In the genomic region with DNA sequence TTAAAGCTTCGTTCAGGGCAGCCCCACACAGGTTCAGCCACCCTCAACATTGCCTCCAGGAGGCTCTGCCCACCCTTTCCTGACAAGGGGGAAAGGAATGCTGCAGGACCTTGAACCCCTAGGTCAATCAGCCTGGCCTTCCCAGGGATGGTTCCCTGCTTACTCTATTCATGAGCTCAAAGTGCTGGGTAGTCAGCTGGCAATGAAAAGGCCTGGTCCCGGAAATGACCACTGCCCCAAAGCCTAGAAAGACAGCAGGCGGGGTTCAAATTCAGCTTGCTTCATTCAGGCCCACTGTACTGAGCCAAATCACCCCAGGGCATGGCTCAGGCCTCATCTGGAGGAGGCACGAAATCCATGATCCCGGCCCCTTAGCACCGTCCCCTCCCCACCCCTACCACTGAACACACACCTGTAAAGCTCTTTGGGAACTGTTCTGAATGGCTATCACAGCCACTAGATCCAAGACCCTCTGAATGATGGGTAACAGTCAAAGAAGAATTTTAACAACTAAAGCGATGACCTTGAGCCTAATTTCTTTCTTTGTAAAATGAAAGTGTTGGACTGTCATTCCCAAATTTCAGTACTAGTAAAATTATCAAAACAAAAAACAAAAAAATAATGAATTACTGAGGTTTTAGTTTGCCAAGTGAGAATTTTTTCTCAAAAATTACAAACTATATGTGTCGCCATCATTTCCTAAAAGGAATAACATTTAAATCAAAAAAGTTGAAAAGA, we compare ENCODE assay signal across 1 cellular context.
TF ChIP-seq lines count a peak whose summit lies in the region.

No MANE protein-coding gene starts in this region.

TF ChIP-seq in HepG2, 621 proteins besides CTCF, POLR2A, EP300 and RAD21 (continued from another document and continues in another):
- TF ChIP-seq WIZ (CRISPR knock-in tag; IDR thresholded peaks at IDR 0.05): no peak
- TF ChIP-seq, protein P1, sequence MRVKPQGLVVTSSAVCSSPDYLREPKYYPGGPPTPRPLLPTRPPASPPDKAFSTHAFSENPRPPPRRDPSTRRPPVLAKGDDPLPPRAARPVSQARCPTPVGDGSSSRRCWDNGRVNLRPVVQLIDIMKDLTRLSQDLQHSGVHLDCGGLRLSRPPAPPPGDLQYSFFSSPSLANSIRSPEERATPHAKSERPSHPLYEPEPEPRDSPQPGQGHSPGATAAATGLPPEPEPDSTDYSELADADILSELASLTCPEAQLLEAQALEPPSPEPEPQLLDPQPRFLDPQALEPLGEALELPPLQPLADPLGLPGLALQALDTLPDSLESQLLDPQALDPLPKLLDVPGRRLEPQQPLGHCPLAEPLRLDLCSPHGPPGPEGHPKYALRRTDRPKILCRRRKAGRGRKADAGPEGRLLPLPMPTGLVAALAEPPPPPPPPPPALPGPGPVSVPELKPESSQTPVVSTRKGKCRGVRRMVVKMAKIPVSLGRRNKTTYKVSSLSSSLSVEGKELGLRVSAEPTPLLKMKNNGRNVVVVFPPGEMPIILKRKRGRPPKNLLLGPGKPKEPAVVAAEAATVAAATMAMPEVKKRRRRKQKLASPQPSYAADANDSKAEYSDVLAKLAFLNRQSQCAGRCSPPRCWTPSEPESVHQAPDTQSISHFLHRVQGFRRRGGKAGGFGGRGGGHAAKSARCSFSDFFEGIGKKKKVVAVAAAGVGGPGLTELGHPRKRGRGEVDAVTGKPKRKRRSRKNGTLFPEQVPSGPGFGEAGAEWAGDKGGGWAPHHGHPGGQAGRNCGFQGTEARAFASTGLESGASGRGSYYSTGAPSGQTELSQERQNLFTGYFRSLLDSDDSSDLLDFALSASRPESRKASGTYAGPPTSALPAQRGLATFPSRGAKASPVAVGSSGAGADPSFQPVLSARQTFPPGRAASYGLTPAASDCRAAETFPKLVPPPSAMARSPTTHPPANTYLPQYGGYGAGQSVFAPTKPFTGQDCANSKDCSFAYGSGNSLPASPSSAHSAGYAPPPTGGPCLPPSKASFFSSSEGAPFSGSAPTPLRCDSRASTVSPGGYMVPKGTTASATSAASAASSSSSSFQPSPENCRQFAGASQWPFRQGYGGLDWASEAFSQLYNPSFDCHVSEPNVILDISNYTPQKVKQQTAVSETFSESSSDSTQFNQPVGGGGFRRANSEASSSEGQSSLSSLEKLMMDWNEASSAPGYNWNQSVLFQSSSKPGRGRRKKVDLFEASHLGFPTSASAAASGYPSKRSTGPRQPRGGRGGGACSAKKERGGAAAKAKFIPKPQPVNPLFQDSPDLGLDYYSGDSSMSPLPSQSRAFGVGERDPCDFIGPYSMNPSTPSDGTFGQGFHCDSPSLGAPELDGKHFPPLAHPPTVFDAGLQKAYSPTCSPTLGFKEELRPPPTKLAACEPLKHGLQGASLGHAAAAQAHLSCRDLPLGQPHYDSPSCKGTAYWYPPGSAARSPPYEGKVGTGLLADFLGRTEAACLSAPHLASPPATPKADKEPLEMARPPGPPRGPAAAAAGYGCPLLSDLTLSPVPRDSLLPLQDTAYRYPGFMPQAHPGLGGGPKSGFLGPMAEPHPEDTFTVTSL (CRISPR knock-in tag; IDR thresholded peaks at IDR 0.05; ENCODE audit: borderline replicate concordance): peak; percentile 91
- TF ChIP-seq ZNF766 (CRISPR knock-in tag; IDR thresholded peaks at IDR 0.05; ENCODE audit: borderline replicate concordance): no peak
- TF ChIP-seq MED13 (CRISPR knock-in tag; IDR thresholded peaks at IDR 0.05): no peak
- TF ChIP-seq, protein P2, sequence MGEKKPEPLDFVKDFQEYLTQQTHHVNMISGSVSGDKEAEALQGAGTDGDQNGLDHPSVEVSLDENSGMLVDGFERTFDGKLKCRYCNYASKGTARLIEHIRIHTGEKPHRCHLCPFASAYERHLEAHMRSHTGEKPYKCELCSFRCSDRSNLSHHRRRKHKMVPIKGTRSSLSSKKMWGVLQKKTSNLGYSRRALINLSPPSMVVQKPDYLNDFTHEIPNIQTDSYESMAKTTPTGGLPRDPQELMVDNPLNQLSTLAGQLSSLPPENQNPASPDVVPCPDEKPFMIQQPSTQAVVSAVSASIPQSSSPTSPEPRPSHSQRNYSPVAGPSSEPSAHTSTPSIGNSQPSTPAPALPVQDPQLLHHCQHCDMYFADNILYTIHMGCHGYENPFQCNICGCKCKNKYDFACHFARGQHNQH (CRISPR knock-in tag; IDR thresholded peaks at IDR 0.05): peak; percentile 88; the same call in 1 of the 2 replicates
- TF ChIP-seq RBAK (CRISPR knock-in tag; IDR thresholded peaks at IDR 0.05): no peak
- no peak for TF ChIP-seq ZNF605 (CRISPR knock-in tag; IDR thresholded peaks at IDR 0.05)
- TF ChIP-seq, protein P3, sequence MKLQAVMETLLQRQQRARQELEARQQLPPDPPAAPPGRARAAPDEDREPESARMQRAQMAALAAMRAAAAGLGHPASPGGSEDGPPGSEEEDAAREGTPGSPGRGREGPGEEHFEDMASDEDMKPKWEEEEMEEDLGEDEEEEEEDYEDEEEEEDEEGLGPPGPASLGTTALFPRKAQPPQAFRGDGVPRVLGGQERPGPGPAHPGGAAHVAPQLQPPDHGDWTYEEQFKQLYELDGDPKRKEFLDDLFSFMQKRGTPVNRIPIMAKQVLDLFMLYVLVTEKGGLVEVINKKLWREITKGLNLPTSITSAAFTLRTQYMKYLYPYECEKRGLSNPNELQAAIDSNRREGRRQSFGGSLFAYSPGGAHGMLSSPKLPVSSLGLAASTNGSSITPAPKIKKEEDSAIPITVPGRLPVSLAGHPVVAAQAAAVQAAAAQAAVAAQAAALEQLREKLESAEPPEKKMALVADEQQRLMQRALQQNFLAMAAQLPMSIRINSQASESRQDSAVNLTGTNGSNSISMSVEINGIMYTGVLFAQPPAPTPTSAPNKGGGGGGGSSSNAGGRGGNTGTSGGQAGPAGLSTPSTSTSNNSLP (IDR thresholded peaks at IDR 0.05; ENCODE audit: low read depth, low read length): peak; percentile 48; the same call in 1 of the 2 replicates
- no peak for TF ChIP-seq ZNF720 (CRISPR knock-in tag; IDR thresholded peaks at IDR 0.05)
- TF ChIP-seq ZNF546 (CRISPR knock-in tag; conservative IDR thresholded peaks at IDR 0.05): no peak
- peak; percentile 69 for TF ChIP-seq THAP11 (CRISPR knock-in tag; IDR thresholded peaks at IDR 0.05)
- no peak for TF ChIP-seq ZC3H4 (CRISPR knock-in tag; IDR thresholded peaks at IDR 0.05; ENCODE audit: borderline replicate concordance)
- no peak for TF ChIP-seq ZFP90 (CRISPR knock-in tag; IDR thresholded peaks at IDR 0.05; ENCODE audit: borderline replicate concordance)
- TF ChIP-seq, protein P4, sequence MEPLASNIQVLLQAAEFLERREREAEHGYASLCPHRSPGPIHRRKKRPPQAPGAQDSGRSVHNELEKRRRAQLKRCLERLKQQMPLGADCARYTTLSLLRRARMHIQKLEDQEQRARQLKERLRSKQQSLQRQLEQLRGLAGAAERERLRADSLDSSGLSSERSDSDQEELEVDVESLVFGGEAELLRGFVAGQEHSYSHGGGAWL (CRISPR knock-in tag; IDR thresholded peaks at IDR 0.05): no peak
- TF ChIP-seq HDAC6 (IDR thresholded peaks at IDR 0.05; ENCODE audit: low read depth, low read length): no peak
- TF ChIP-seq ZNF879 (CRISPR knock-in tag; IDR thresholded peaks at IDR 0.05): no peak
- TF ChIP-seq, protein P5, sequence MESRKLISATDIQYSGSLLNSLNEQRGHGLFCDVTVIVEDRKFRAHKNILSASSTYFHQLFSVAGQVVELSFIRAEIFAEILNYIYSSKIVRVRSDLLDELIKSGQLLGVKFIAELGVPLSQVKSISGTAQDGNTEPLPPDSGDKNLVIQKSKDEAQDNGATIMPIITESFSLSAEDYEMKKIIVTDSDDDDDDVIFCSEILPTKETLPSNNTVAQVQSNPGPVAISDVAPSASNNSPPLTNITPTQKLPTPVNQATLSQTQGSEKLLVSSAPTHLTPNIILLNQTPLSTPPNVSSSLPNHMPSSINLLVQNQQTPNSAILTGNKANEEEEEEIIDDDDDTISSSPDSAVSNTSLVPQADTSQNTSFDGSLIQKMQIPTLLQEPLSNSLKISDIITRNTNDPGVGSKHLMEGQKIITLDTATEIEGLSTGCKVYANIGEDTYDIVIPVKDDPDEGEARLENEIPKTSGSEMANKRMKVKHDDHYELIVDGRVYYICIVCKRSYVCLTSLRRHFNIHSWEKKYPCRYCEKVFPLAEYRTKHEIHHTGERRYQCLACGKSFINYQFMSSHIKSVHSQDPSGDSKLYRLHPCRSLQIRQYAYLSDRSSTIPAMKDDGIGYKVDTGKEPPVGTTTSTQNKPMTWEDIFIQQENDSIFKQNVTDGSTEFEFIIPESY (CRISPR knock-in tag; IDR thresholded peaks at IDR 0.05): peak; percentile 17; the same call in 1 of the 2 replicates
- TF ChIP-seq, protein P6, sequence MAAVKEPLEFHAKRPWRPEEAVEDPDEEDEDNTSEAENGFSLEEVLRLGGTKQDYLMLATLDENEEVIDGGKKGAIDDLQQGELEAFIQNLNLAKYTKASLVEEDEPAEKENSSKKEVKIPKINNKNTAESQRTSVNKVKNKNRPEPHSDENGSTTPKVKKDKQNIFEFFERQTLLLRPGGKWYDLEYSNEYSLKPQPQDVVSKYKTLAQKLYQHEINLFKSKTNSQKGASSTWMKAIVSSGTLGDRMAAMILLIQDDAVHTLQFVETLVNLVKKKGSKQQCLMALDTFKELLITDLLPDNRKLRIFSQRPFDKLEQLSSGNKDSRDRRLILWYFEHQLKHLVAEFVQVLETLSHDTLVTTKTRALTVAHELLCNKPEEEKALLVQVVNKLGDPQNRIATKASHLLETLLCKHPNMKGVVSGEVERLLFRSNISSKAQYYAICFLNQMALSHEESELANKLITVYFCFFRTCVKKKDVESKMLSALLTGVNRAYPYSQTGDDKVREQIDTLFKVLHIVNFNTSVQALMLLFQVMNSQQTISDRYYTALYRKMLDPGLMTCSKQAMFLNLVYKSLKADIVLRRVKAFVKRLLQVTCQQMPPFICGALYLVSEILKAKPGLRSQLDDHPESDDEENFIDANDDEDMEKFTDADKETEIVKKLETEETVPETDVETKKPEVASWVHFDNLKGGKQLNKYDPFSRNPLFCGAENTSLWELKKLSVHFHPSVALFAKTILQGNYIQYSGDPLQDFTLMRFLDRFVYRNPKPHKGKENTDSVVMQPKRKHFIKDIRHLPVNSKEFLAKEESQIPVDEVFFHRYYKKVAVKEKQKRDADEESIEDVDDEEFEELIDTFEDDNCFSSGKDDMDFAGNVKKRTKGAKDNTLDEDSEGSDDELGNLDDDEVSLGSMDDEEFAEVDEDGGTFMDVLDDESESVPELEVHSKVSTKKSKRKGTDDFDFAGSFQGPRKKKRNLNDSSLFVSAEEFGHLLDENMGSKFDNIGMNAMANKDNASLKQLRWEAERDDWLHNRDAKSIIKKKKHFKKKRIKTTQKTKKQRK (IDR thresholded peaks at IDR 0.05; ENCODE audit: low read length): no peak
- TF ChIP-seq ZNF772 (CRISPR knock-in tag; IDR thresholded peaks at IDR 0.05): peak; percentile 79
- no peak for TF ChIP-seq CBFB (CRISPR knock-in tag; IDR thresholded peaks at IDR 0.05)
- TF ChIP-seq KAT2B (IDR thresholded peaks at IDR 0.05; ENCODE audit: borderline replicate concordance, low read depth, low read length): no peak
- TF ChIP-seq, protein P7, sequence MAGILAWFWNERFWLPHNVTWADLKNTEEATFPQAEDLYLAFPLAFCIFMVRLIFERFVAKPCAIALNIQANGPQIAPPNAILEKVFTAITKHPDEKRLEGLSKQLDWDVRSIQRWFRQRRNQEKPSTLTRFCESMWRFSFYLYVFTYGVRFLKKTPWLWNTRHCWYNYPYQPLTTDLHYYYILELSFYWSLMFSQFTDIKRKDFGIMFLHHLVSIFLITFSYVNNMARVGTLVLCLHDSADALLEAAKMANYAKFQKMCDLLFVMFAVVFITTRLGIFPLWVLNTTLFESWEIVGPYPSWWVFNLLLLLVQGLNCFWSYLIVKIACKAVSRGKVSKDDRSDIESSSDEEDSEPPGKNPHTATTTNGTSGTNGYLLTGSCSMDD (CRISPR knock-in tag; IDR thresholded peaks at IDR 0.05): no peak
- TF ChIP-seq, protein P8, sequence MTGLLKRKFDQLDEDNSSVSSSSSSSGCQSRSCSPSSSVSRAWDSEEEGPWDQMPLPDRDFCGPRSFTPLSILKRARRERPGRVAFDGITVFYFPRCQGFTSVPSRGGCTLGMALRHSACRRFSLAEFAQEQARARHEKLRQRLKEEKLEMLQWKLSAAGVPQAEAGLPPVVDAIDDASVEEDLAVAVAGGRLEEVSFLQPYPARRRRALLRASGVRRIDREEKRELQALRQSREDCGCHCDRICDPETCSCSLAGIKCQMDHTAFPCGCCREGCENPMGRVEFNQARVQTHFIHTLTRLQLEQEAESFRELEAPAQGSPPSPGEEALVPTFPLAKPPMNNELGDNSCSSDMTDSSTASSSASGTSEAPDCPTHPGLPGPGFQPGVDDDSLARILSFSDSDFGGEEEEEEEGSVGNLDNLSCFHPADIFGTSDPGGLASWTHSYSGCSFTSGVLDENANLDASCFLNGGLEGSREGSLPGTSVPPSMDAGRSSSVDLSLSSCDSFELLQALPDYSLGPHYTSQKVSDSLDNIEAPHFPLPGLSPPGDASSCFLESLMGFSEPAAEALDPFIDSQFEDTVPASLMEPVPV (CRISPR knock-in tag; IDR thresholded peaks at IDR 0.05): no peak
- TF ChIP-seq ZNF713 (CRISPR knock-in tag; IDR thresholded peaks at IDR 0.05): no peak
- TF ChIP-seq ZNF354B (CRISPR knock-in tag; IDR thresholded peaks at IDR 0.05): no peak
- TF ChIP-seq ARNTL (CRISPR knock-in tag; IDR thresholded peaks at IDR 0.05): no peak
- peak; percentile 75; the same call in 1 of the 2 replicates for TF ChIP-seq NFKBIZ (CRISPR knock-in tag; IDR thresholded peaks at IDR 0.05)
- TF ChIP-seq, protein P9, sequence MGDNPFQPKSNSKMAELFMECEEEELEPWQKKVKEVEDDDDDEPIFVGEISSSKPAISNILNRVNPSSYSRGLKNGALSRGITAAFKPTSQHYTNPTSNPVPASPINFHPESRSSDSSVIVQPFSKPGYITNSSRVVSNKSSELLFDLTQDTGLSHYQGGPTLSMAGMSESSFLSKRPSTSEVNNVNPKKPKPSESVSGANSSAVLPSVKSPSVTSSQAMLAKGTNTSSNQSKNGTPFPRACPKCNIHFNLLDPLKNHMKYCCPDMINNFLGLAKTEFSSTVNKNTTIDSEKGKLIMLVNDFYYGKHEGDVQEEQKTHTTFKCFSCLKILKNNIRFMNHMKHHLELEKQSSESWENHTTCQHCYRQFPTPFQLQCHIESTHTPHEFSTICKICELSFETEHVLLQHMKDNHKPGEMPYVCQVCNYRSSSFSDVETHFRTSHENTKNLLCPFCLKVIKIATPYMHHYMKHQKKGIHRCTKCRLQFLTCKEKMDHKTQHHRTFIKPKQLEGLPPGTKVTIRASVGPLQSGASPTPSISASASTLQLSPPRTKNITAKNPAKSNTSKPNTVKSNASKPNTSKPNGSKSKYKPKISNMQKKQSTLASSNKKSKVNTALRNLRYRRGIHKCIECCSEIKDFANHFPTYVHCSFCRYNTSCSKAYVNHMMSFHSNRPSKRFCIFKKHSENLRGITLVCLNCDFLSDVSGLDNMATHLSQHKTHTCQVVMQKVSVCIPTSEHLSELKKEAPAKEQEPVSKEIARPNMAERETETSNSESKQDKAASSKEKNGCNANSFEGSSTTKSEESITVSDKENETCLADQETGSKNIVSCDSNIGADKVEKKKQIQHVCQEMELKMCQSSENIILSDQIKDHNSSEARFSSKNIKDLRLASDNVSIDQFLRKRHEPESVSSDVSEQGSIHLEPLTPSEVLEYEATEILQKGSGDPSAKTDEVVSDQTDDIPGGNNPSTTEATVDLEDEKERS (CRISPR knock-in tag; IDR thresholded peaks at IDR 0.05): no peak
- no peak for TF ChIP-seq ZNF570 (CRISPR knock-in tag; IDR thresholded peaks at IDR 0.05; ENCODE audit: borderline replicate concordance)
